ENCODE assay signal across 8 cellular contexts in the genomic region with DNA sequence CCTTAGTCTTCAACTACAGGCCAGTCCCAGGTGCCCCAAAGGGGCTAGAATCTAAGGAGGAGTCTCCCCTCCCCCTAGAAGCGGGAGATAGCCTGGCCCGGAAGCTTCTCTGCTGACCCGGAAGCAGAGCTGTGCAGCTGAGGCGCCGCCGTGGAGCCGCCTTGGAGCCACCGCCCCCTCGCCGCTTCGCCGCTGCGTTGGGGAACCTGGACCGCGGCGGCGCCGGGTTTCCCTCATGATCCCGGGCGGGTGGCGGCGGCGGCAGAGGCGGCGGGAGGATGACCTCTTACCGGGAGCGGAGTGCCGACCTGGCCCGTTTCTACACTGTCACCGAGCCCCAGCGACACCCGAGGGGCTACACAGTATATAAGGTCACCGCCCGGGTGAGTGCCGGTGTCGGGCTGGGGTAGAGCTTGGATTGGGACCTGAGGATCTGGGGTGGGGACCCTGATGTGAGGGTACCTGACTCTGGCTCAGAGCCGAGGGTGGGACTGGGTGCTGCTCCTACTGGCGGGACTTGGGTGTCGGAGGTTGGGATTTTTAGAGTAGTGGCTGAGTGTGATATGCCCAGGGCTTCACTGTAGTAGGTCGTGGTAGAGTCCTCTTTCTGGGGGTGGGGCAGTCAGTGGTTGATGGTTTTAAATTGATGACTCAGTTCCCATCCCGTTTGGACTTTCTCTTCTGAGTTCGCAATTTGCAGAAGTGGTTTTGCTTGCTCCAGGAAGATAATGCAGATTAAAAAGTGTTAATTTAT. TPM values are rescaled to one million over a fixed set of nuclear protein-coding genes. Genes with fewer than 3 reads are reported as not detected.
DNase-seq lines count a peak whose midpoint lies in the region; ATAC-seq and TF ChIP-seq lines count a peak whose summit lies in the region.

A gene with protein sequence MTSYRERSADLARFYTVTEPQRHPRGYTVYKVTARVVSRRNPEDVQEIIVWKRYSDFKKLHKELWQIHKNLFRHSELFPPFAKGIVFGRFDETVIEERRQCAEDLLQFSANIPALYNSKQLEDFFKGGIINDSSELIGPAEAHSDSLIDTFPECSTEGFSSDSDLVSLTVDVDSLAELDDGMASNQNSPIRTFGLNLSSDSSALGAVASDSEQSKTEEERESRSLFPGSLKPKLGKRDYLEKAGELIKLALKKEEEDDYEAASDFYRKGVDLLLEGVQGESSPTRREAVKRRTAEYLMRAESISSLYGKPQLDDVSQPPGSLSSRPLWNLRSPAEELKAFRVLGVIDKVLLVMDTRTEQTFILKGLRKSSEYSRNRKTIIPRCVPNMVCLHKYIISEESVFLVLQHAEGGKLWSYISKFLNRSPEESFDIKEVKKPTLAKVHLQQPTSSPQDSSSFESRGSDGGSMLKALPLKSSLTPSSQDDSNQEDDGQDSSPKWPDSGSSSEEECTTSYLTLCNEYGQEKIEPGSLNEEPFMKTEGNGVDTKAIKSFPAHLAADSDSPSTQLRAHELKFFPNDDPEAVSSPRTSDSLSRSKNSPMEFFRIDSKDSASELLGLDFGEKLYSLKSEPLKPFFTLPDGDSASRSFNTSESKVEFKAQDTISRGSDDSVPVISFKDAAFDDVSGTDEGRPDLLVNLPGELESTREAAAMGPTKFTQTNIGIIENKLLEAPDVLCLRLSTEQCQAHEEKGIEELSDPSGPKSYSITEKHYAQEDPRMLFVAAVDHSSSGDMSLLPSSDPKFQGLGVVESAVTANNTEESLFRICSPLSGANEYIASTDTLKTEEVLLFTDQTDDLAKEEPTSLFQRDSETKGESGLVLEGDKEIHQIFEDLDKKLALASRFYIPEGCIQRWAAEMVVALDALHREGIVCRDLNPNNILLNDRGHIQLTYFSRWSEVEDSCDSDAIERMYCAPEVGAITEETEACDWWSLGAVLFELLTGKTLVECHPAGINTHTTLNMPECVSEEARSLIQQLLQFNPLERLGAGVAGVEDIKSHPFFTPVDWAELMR (plus strand): TSS at position 115 of the 754 bp plus-strand sequence. CDS start 164 bp downstream, at position 279.

- H3K27me3 Mint-ChIP-seq in WTC11 (ENCODE audit: low read depth) = no peaks in the 10 kb centered on the region

- H3K27ac ChIP-seq in caudate nucleus (ENCODE audit: low read depth, low read length) = peak within 1 kb of the TSS; percentile 65

- H3K9me3 Mint-ChIP-seq in WTC11 = peaks cover 9% of the 10 kb centered on the region

- peak; percentile 91 for DNase-seq in AG08395 (ENCODE audit: low spot score)
- peak; percentile 93 for DNase-seq in NCI-H2227 (lab: John Stamatoyannopoulos, UW; ENCODE audit: unreplicated experiment)
- peak; percentile 83 for DNase-seq in WTC11 (ENCODE audit: low spot score)
- DNase-seq in caudate nucleus (lab: John Stamatoyannopoulos, UW) = peak in 60 of 61 donors; percentile 22 to 89 (median 78)
- DNase-seq in iris pigment epithelial cell (ENCODE audit: low read depth) = peak; percentile 86
- DNase-seq in stimulated activated CD4-positive, alpha-beta T cell treated with anti-CD3 and anti-CD28 coated beads, Interleukin-12 subunit alpha, Interleukin-12 subunit beta, amount 100 ng/mL, for 24 hours (ENCODE audit: low read depth in 2 of 2) = peak; percentile 67 to 79

- POLR2A ChIA-PET in WTC11 (lab: Charles Lee) = no interaction called here

- CTCF ChIA-PET in WTC11 (lab: Charles Lee) = interaction anchor here (1.3 kb wide), 1 partner anchor 302 kb away, joined by 5 read pairs; no protein-coding TSS in a partner anchor

- peaks cover 33% of the 10 kb centered on the region for H3K4me1 Mint-ChIP-seq in WTC11

- peaks cover 2% of the 10 kb centered on the region; the same call in 1 of the 2 replicates for H3K36me3 Mint-ChIP-seq in WTC11

- peak within 1 kb of the TSS; percentile 97 for H3K4me3 Mint-ChIP-seq in WTC11

- peak within 1 kb of the TSS; percentile 81 for H3K27ac Mint-ChIP-seq in WTC11

- ATAC-seq in GM18873 (IDR thresholded peaks at IDR 0.05; ENCODE audit: low FRiP score, unreplicated experiment) (peak; percentile 92), HG03135 (IDR thresholded peaks at IDR 0.05; ENCODE audit: unreplicated experiment) (peak; percentile 99), WTC11 (peak; percentile 96)

- no peak for TF ChIP-seq CTCF in WTC11 (IDR thresholded peaks at IDR 0.05)

TF ChIP-seq in WTC11, 78 proteins besides CTCF, POLR2A, EP300 and RAD21 (continues in another document):
- TF ChIP-seq MYBL2 (CRISPR knock-in tag; IDR thresholded peaks at IDR 0.05) (peak; percentile 72; the same call in 1 of the 2 replicates), CBFB (CRISPR knock-in tag; IDR thresholded peaks at IDR 0.05; ENCODE audit: low read depth) (no peak), ZNF121 (CRISPR knock-in tag; IDR thresholded peaks at IDR 0.05) (no peak), RORB (CRISPR knock-in tag; IDR thresholded peaks at IDR 0.05) (no peak), GABPB1 (CRISPR knock-in tag; IDR thresholded peaks at IDR 0.05) (peak; percentile 70; the same call in 1 of the 2 replicates), NFATC4 (CRISPR knock-in tag; IDR thresholded peaks at IDR 0.05) (no peak), GRHL2 (CRISPR knock-in tag; IDR thresholded peaks at IDR 0.05; ENCODE audit: insufficient replicate concordance, severe bottlenecking) (no peak), OVOL2 (CRISPR knock-in tag; IDR thresholded peaks at IDR 0.05; ENCODE audit: borderline replicate concordance) (no peak), CREM (CRISPR knock-in tag; IDR thresholded peaks at IDR 0.05) (peak; percentile 74), EMX1 (CRISPR knock-in tag; IDR thresholded peaks at IDR 0.05) (no peak), ETV6 (CRISPR knock-in tag; IDR thresholded peaks at IDR 0.05) (peak; percentile 65), FOXK1 (CRISPR knock-in tag; IDR thresholded peaks at IDR 0.05) (peak; percentile 78; the same call in 1 of the 2 replicates)
- TF ChIP-seq, protein P1, sequence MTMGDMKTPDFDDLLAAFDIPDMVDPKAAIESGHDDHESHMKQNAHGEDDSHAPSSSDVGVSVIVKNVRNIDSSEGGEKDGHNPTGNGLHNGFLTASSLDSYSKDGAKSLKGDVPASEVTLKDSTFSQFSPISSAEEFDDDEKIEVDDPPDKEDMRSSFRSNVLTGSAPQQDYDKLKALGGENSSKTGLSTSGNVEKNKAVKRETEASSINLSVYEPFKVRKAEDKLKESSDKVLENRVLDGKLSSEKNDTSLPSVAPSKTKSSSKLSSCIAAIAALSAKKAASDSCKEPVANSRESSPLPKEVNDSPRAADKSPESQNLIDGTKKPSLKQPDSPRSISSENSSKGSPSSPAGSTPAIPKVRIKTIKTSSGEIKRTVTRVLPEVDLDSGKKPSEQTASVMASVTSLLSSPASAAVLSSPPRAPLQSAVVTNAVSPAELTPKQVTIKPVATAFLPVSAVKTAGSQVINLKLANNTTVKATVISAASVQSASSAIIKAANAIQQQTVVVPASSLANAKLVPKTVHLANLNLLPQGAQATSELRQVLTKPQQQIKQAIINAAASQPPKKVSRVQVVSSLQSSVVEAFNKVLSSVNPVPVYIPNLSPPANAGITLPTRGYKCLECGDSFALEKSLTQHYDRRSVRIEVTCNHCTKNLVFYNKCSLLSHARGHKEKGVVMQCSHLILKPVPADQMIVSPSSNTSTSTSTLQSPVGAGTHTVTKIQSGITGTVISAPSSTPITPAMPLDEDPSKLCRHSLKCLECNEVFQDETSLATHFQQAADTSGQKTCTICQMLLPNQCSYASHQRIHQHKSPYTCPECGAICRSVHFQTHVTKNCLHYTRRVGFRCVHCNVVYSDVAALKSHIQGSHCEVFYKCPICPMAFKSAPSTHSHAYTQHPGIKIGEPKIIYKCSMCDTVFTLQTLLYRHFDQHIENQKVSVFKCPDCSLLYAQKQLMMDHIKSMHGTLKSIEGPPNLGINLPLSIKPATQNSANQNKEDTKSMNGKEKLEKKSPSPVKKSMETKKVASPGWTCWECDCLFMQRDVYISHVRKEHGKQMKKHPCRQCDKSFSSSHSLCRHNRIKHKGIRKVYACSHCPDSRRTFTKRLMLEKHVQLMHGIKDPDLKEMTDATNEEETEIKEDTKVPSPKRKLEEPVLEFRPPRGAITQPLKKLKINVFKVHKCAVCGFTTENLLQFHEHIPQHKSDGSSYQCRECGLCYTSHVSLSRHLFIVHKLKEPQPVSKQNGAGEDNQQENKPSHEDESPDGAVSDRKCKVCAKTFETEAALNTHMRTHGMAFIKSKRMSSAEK (CRISPR knock-in tag; IDR thresholded peaks at IDR 0.05; ENCODE audit: borderline replicate concordance) = no peak
- TF ChIP-seq, protein P2, sequence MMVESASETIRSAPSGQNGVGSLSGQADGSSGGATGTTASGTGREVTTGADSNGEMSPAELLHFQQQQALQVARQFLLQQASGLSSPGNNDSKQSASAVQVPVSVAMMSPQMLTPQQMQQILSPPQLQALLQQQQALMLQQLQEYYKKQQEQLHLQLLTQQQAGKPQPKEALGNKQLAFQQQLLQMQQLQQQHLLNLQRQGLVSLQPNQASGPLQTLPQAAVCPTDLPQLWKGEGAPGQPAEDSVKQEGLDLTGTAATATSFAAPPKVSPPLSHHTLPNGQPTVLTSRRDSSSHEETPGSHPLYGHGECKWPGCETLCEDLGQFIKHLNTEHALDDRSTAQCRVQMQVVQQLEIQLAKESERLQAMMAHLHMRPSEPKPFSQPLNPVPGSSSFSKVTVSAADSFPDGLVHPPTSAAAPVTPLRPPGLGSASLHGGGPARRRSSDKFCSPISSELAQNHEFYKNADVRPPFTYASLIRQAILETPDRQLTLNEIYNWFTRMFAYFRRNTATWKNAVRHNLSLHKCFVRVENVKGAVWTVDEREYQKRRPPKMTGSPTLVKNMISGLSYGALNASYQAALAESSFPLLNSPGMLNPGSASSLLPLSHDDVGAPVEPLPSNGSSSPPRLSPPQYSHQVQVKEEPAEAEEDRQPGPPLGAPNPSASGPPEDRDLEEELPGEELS (CRISPR knock-in tag; IDR thresholded peaks at IDR 0.05) = 0 out of 2 replicates have a peak, but pooled peaks have one; percentile 16
- TF ChIP-seq, protein P3, sequence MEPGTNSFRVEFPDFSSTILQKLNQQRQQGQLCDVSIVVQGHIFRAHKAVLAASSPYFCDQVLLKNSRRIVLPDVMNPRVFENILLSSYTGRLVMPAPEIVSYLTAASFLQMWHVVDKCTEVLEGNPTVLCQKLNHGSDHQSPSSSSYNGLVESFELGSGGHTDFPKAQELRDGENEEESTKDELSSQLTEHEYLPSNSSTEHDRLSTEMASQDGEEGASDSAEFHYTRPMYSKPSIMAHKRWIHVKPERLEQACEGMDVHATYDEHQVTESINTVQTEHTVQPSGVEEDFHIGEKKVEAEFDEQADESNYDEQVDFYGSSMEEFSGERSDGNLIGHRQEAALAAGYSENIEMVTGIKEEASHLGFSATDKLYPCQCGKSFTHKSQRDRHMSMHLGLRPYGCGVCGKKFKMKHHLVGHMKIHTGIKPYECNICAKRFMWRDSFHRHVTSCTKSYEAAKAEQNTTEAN (CRISPR knock-in tag; IDR thresholded peaks at IDR 0.05) = peak; percentile 52; the same call in 1 of the 2 replicates
- TF ChIP-seq, protein P4, sequence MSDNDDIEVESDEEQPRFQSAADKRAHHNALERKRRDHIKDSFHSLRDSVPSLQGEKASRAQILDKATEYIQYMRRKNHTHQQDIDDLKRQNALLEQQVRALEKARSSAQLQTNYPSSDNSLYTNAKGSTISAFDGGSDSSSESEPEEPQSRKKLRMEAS (CRISPR knock-in tag; IDR thresholded peaks at IDR 0.05) = peak; percentile 77

RNA-seq across cellular contexts. Expression of the gene that starts here (rescaled TPM):
- 15.2 to 17.4 TPM (median 15.8 TPM) in 3 replicates for total RNA-seq in WTC11 (2021)

Comparison
In these comparisons a context has a peak if more than half of its experiments do, and no peak if none do; other contexts are left out.
1. Peak in every context shown above with its lines: DNase-seq, ATAC-seq and H3K27ac ChIP-seq.